In genomic region chr20:53737404-53738038, GRCh38 we compare ENCODE assay signal across 8 cellular contexts.
DNase-seq lines count a peak whose midpoint lies in the region; ATAC-seq and TF ChIP-seq lines count a peak whose summit lies in the region.

No MANE protein-coding gene starts in this region.

- no peak overlapping the region for H3K4me2 ChIP-seq in mesendoderm (ENCODE audit: low read length)

- no peak overlapping the region for H3K4ac ChIP-seq in mesendoderm (ENCODE audit: low read depth, low read length)

- peak overlapping the region; percentile 29 for H2BK120ac ChIP-seq in mesendoderm (ENCODE audit: low read depth, low read length)

- peak overlapping the region; percentile 62 for H2BK15ac ChIP-seq in mesendoderm (replicated peaks; ENCODE audit: low read depth)

- H3K9me3 Mint-ChIP-seq in activated naive CD4-positive, alpha-beta T cell treated with anti-CD3 and anti-CD28 coated beads, Interleukin-2, amount 50 U/mL, for 72 hours = no peaks in the 10 kb centered on the region

- H4K5ac ChIP-seq in mesendoderm (ENCODE audit: low read length) = no peak overlapping the region

- H2AK5ac ChIP-seq in mesendoderm (ENCODE audit: low read length) = no peak overlapping the region

- peak overlapping the region; percentile 9 for H3K27ac ChIP-seq in mesendoderm (ENCODE audit: low read depth, low read length)

- peak overlapping the region; percentile 42 for H3K9ac ChIP-seq in mesendoderm (ENCODE audit: low read length)

- H3K27me3 ChIP-seq in mesendoderm (ENCODE audit: insufficient read depth, low read length, poor library complexity) = no peaks in the 10 kb centered on the region

- H3K4me3 ChIP-seq in HFF-Myc (replicated peaks; ENCODE audit: low read depth, low read length) = 0 out of 2 replicates have a peak overlapping the region, but pooled peaks have one; percentile 1
- H3K4me3 ChIP-seq in mesendoderm (ENCODE audit: low read length) = no peak overlapping the region

- ATAC-seq in activated naive CD4-positive, alpha-beta T cell treated with anti-CD3 and anti-CD28 coated beads, Interleukin-2, amount 50 U/mL, for 72 hours = no peak
- no peak for ATAC-seq in HG03442 (IDR thresholded peaks at IDR 0.05; ENCODE audit: unreplicated experiment)
- no peak for ATAC-seq in HG03432 (IDR thresholded peaks at IDR 0.05; ENCODE audit: unreplicated experiment)

- no peaks in the 10 kb centered on the region for H3K79me1 ChIP-seq in mesendoderm (ENCODE audit: low read length)

- peak overlapping the region; percentile 60 for H3K18ac ChIP-seq in mesendoderm (ENCODE audit: low read length)

- TF ChIP-seq CTCF in HFF-Myc (IDR thresholded peaks at IDR 0.05; ENCODE audit: low read depth, low read length, missing control alignments) = no peak
- no peak for TF ChIP-seq CTCF in GM10248 (IDR thresholded peaks at IDR 0.05; ENCODE audit: control extremely low read depth, extremely low read depth, low read depth, missing control alignments)

- peak overlapping the region; percentile 80 for H3K56ac ChIP-seq in mesendoderm (ENCODE audit: low read length)

- CTCF ChIA-PET in GM10248 (lab: Yijun Ruan, JAX) = interaction anchor here (1.4 to 3.1 kb wide), 5 partner anchors 12 to 203 kb away, joined by 4 to 17 read pairs (median 5); no protein-coding TSS in a partner anchor

- H3K36me3 Mint-ChIP-seq in activated naive CD4-positive, alpha-beta T cell treated with anti-CD3 and anti-CD28 coated beads, Interleukin-2, amount 50 U/mL, for 72 hours = peaks cover 0 to 6% of the 10 kb centered on the region in 2 donors

- H3K4me1 ChIP-seq in mesendoderm (ENCODE audit: control insufficient read depth, low read depth, low read length) = peaks cover 24% of the 10 kb centered on the region

- no peaks in the 10 kb centered on the region for H3K36me3 ChIP-seq in mesendoderm (ENCODE audit: control insufficient read depth, insufficient read depth, low read length)

- DNase-seq in AG08395 (ENCODE audit: low spot score) (peak; percentile 31), HFF-Myc (ENCODE audit: extremely low read depth, low read depth) (no peak), mesendoderm (no peak), GM10248 (ENCODE audit: extremely low spot score) (no peak)
- no peak for DNase-seq in activated naive CD4-positive, alpha-beta T cell treated with anti-CD3 and anti-CD28 coated beads, Interleukin-2, amount 50 U/mL, for 72 hours (ENCODE audit: low spot score in 2 of 2)
- no peak for DNase-seq in activated CD4-positive, CD25-positive, alpha-beta regulatory T cell treated with anti-CD3 and anti-CD28 coated beads, Interleukin-2, amount 50 U/mL, for 72 hours

- H2BK5ac ChIP-seq in mesendoderm (ENCODE audit: low read length) = peak overlapping the region; percentile 58

- H3K23ac ChIP-seq in mesendoderm (ENCODE audit: low read length) = no peak overlapping the region

- peak overlapping the region; percentile 6 for H4K8ac ChIP-seq in mesendoderm (ENCODE audit: low read depth, low read length)

- peak overlapping the region; percentile 89 to 90 for H3K27ac Mint-ChIP-seq in activated naive CD4-positive, alpha-beta T cell treated with anti-CD3 and anti-CD28 coated beads, Interleukin-2, amount 50 U/mL, for 72 hours

- WGBS in mesendoderm (ENCODE audit: extremely low coverage, insufficient coverage, low lambda C conversion rate) = no CpG with 5 or more reads among the region's 8 CpGs

- POLR2A ChIA-PET in GM10248 (lab: Yijun Ruan, JAX) = no interaction called here

- H3K79me2 ChIP-seq in mesendoderm (ENCODE audit: control insufficient read depth, insufficient read depth, low read length) = no peaks in the 10 kb centered on the region
